Comparison of ENCODE assay signal across 9 cellular contexts in genomic region chr10:130190737-130191115, GRCh38. TPM values are rescaled to one million over a fixed set of nuclear protein-coding genes. Genes with fewer than 3 reads are reported as not detected.
DNase-seq lines count a peak whose midpoint lies in the region; ATAC-seq and TF ChIP-seq lines count a peak whose summit lies in the region.
"Had no signal": no experiment of that assay in that cellular context is flagged by ENCODE, and none has a peak within 500 bp of the region (broad histone marks: within the 10 kb centered on the region; RNA-seq: fewer than 3 reads in every experiment).

No MANE protein-coding gene starts in this region.

- BruUV-seq in IMR-90 (replicated peaks; lab: Mats Ljungman, UMichigan), result no TSS peak

- no peaks in the 10 kb centered on the region for H4K20me1 ChIP-seq in IMR-90 (ENCODE audit: insufficient read depth, low read length)

- peak overlapping the region; percentile 73 for H3K4me3 Mint-ChIP-seq in memory B cell
- no peak overlapping the region for H3K4me3 Mint-ChIP-seq in activated CD8-positive, alpha-beta memory T cell treated with anti-CD3 and anti-CD28 coated beads, Interleukin-2, amount 10 ng/mL, durations not matched to agents 7 days and 5 days
- H3K4me3 Mint-ChIP-seq in activated naive CD4-positive, alpha-beta T cell treated with anti-CD3 and anti-CD28 coated beads, Interleukin-2, amount 10 ng/mL, durations not matched to agents 7 days and 5 days, result no peak overlapping the region
- H3K4me3 Mint-ChIP-seq: activated naive CD8-positive, alpha-beta T cell treated with anti-CD3 and anti-CD28 coated beads, Interleukin-2, amount 50 U/mL, for 24 hours had no signal

- ATAC-seq in IMR-90 (ENCODE audit: low read depth) (no peak), memory B cell (ENCODE audit: low read depth) (no peak), upper lobe of left lung (ENCODE audit: low FRiP score in 2 of 2) (peak in 1 of 2 donors; percentile 11)
- ATAC-seq in activated CD8-positive, alpha-beta memory T cell treated with anti-CD3 and anti-CD28 coated beads, Interleukin-2, amount 10 ng/mL, durations not matched to agents 7 days and 5 days, result no peak

- H3K79me1 ChIP-seq in IMR-90 (ENCODE audit: low read depth in 1 of 2, low read length in 2 of 2), result peaks cover 0 to 2% of the 10 kb centered on the region in 2 experiments; a peak in 1 of 4 replicates

- no peak overlapping the region for H4K5ac ChIP-seq in IMR-90 (ENCODE audit: low read depth, low read length)

- H3K4me3 ChIP-seq in IMR-90 (ENCODE audit: insufficient read depth, low read depth, low read length) (peak overlapping the region; percentile 61), upper lobe of left lung (peak overlapping the region; percentile 46 to 76 (median 66))
- H3K4me3 ChIP-seq in effector memory CD4-positive, alpha-beta T cell (ENCODE audit: insufficient read depth, low read depth, low read length, poor library complexity, severe bottlenecking), result peak overlapping the region; percentile 73

- no peak overlapping the region for H2BK15ac ChIP-seq in IMR-90 (ENCODE audit: low read depth, low read length)

- H3K27me3 ChIP-seq in IMR-90 (ENCODE audit: control insufficient read depth, insufficient read depth, low read length) (no peaks in the 10 kb centered on the region), upper lobe of left lung (no peaks in the 10 kb centered on the region)
- no peaks in the 10 kb centered on the region for H3K27me3 ChIP-seq in effector memory CD4-positive, alpha-beta T cell (replicated peaks; ENCODE audit: control insufficient read depth, insufficient read depth, low read length, poor library complexity, severe bottlenecking)

- H3K9me3 Mint-ChIP-seq in memory B cell, result no peaks in the 10 kb centered on the region
- H3K9me3 Mint-ChIP-seq in activated CD8-positive, alpha-beta memory T cell treated with anti-CD3 and anti-CD28 coated beads, Interleukin-2, amount 10 ng/mL, durations not matched to agents 7 days and 5 days (ENCODE audit: low read depth), result no peaks in the 10 kb centered on the region
- no peaks in the 10 kb centered on the region for H3K9me3 Mint-ChIP-seq in activated naive CD4-positive, alpha-beta T cell treated with anti-CD3 and anti-CD28 coated beads, Interleukin-2, amount 10 ng/mL, durations not matched to agents 7 days and 5 days
- H3K9me3 Mint-ChIP-seq: activated naive CD8-positive, alpha-beta T cell treated with anti-CD3 and anti-CD28 coated beads, Interleukin-2, amount 50 U/mL, for 24 hours; IgD-negative memory B cell had no signal

- CTCF ChIA-PET in IMR-90 (lab: Yijun Ruan, JAX), result interaction anchor here (0.6 kb wide), 1 partner anchor 93 kb away, joined by 4 read pairs; no protein-coding TSS in a partner anchor
- CTCF ChIA-PET in activated CD8-positive, alpha-beta memory T cell treated with anti-CD3 and anti-CD28 coated beads, Interleukin-2, amount 10 ng/mL, durations not matched to agents 7 days and 5 days (lab: Charles Lee), result interaction anchor here (0.7 to 1.3 kb wide), 5 partner anchors 9 to 1684 kb away, joined by 3 to 4 read pairs (median 3); no protein-coding TSS in a partner anchor
- CTCF ChIA-PET in activated naive CD4-positive, alpha-beta T cell treated with anti-CD3 and anti-CD28 coated beads, Interleukin-2, amount 10 ng/mL, durations not matched to agents 7 days and 5 days (lab: Charles Lee), result interaction anchor here (0.5 to 1.9 kb wide), 2 partner anchors 466 to 1684 kb away, joined by 3 to 4 read pairs; no protein-coding TSS in a partner anchor

- H2AK9ac ChIP-seq in IMR-90 (replicated peaks; ENCODE audit: low read depth, low read length, poor library complexity), result peak overlapping the region; percentile 81

- no peak overlapping the region for H3K18ac ChIP-seq in IMR-90 (ENCODE audit: low read depth, low read length)

- H2AFZ ChIP-seq in IMR-90 (replicated peaks; ENCODE audit: low read length, poor library complexity), result peak overlapping the region; percentile 94

- H3K36me3 ChIP-seq in IMR-90 (ENCODE audit: control insufficient read depth, insufficient read depth, low read length) (peaks cover 2% of the 10 kb centered on the region), upper lobe of left lung (peaks cover 0 to 20% (median 2%) of the 10 kb centered on the region in 4 donors)
- no peaks in the 10 kb centered on the region for H3K36me3 ChIP-seq in effector memory CD4-positive, alpha-beta T cell (ENCODE audit: control insufficient read depth, insufficient read depth, low read length)

- peak overlapping the region; percentile 68; the same call in 1 of the 2 replicates for H3K9ac ChIP-seq in IMR-90 (ENCODE audit: low read depth, low read length)

- no peak overlapping the region for H2BK20ac ChIP-seq in IMR-90 (ENCODE audit: low read depth, low read length)

- H4K91ac ChIP-seq in IMR-90 (ENCODE audit: insufficient read depth, low read depth, low read length), result no peak overlapping the region

- 0 out of 2 replicates have a peak, but pooled peaks cover 1% of the 10 kb centered on the region for H3K4me1 ChIP-seq in IMR-90 (ENCODE audit: control insufficient read depth, insufficient read depth, low read length)
- peaks cover 8% of the 10 kb centered on the region for H3K4me1 ChIP-seq in effector memory CD4-positive, alpha-beta T cell (ENCODE audit: control insufficient read depth, insufficient read depth, low read length, poor library complexity, severe bottlenecking)
- peaks cover 7 to 14% (median 9%) of the 10 kb centered on the region in 4 donors for H3K4me1 ChIP-seq in upper lobe of left lung

- no peak for TF ChIP-seq CTCF in IMR-90 (conservative IDR thresholded peaks at IDR 0.05; ENCODE audit: low read depth, low read length)
- no peak for TF ChIP-seq CTCF in upper lobe of left lung (IDR thresholded peaks at IDR 0.05)

- H3K27me3 Mint-ChIP-seq in memory B cell, result peaks cover 12% of the 10 kb centered on the region
- H3K27me3 Mint-ChIP-seq in activated CD8-positive, alpha-beta memory T cell treated with anti-CD3 and anti-CD28 coated beads, Interleukin-2, amount 10 ng/mL, durations not matched to agents 7 days and 5 days, result peaks cover 9% of the 10 kb centered on the region
- H3K27me3 Mint-ChIP-seq in activated naive CD4-positive, alpha-beta T cell treated with anti-CD3 and anti-CD28 coated beads, Interleukin-2, amount 10 ng/mL, durations not matched to agents 7 days and 5 days, result peaks cover 15% of the 10 kb centered on the region
- H3K27me3 Mint-ChIP-seq: IgD-negative memory B cell had no signal

- no peaks in the 10 kb centered on the region for H3K9me1 ChIP-seq in IMR-90 (ENCODE audit: insufficient read depth, low read length)

- no peak overlapping the region for H4K8ac ChIP-seq in IMR-90 (ENCODE audit: low read depth in 2 of 2, low read length in 2 of 2)

- no peak overlapping the region for H2AK5ac ChIP-seq in IMR-90 (ENCODE audit: low read depth, low read length)

- H3K4me1 Mint-ChIP-seq in memory B cell, result peaks cover 7% of the 10 kb centered on the region
- H3K4me1 Mint-ChIP-seq in activated CD8-positive, alpha-beta memory T cell treated with anti-CD3 and anti-CD28 coated beads, Interleukin-2, amount 10 ng/mL, durations not matched to agents 7 days and 5 days, result peaks cover 4% of the 10 kb centered on the region
- peaks cover 2% of the 10 kb centered on the region for H3K4me1 Mint-ChIP-seq in activated naive CD4-positive, alpha-beta T cell treated with anti-CD3 and anti-CD28 coated beads, Interleukin-2, amount 10 ng/mL, durations not matched to agents 7 days and 5 days

- no peak overlapping the region for H3K23ac ChIP-seq in IMR-90 (ENCODE audit: low read depth, low read length)

- WGBS in IMR-90 (ENCODE audit: extremely low coverage in 2 of 2, insufficient read length in 1 of 2), 2 experiments, result 8% methylated on average over 8 of the region's 25 CpGs; no CpG with 5 or more reads in 1 of the 2 experiments
- WGBS in upper lobe of left lung, 2 donors, result 17 to 36% methylated on average over 3 to 11 of the region's 25 CpGs

- H2BK120ac ChIP-seq in IMR-90 (ENCODE audit: low read depth, low read length), result no peak overlapping the region

- H3K56ac ChIP-seq in IMR-90 (ENCODE audit: extremely low read depth, insufficient read depth, low read length), result no peak overlapping the region

- TF ChIP-seq RAD21 in IMR-90 (IDR thresholded peaks at IDR 0.05; ENCODE audit: low read length), result no peak

- dilution Hi-C loops in IMR-90 (cut with HindIII; ENCODE audit: low sequenced_read_pairs, unreplicated experiment), result no loop called here

- H3K27ac ChIP-seq in IMR-90 (ENCODE audit: insufficient read depth, low read length) (no peak overlapping the region), upper lobe of left lung (peak overlapping the region in 1 of 4 donors; percentile 26)
- no peak overlapping the region for H3K27ac ChIP-seq in effector memory CD4-positive, alpha-beta T cell (ENCODE audit: insufficient read depth, low read length, poor library complexity, severe bottlenecking)

- no peak for TF ChIP-seq EP300 in upper lobe of left lung (IDR thresholded peaks at IDR 0.05)

- H3K27ac Mint-ChIP-seq in memory B cell, result no peak overlapping the region
- H3K27ac Mint-ChIP-seq in activated CD8-positive, alpha-beta memory T cell treated with anti-CD3 and anti-CD28 coated beads, Interleukin-2, amount 10 ng/mL, durations not matched to agents 7 days and 5 days, result no peak overlapping the region
- no peak overlapping the region for H3K27ac Mint-ChIP-seq in activated naive CD4-positive, alpha-beta T cell treated with anti-CD3 and anti-CD28 coated beads, Interleukin-2, amount 10 ng/mL, durations not matched to agents 7 days and 5 days
- H3K27ac Mint-ChIP-seq: activated naive CD8-positive, alpha-beta T cell treated with anti-CD3 and anti-CD28 coated beads, Interleukin-2, amount 50 U/mL, for 24 hours; IgD-negative memory B cell had no signal

- no peak overlapping the region for H3K4ac ChIP-seq in IMR-90 (ENCODE audit: low read depth, low read length)

- no peak for DNase-seq in IMR-90
- no peak for DNase-seq in effector memory CD4-positive, alpha-beta T cell
- DNase-seq in memory B cell (ENCODE audit: low spot score in 2 of 2), result peak in 1 of 2 donors; percentile 8
- no peak for DNase-seq in upper lobe of left lung
- DNase-seq in activated CD8-positive, alpha-beta memory T cell treated with anti-CD3 and anti-CD28 coated beads, Interleukin-2, amount 10 ng/mL, durations not matched to agents 7 days and 5 days, result no peak
- DNase-seq in activated naive CD4-positive, alpha-beta T cell treated with anti-CD3 and anti-CD28 coated beads, Interleukin-2, amount 10 ng/mL, durations not matched to agents 7 days and 5 days, result no peak
- no peak for DNase-seq in Ammon's horn (ENCODE audit: low spot score)

- H3K4me2 ChIP-seq in IMR-90 (ENCODE audit: low read depth, low read length), result peak overlapping the region; percentile 68

- no peak overlapping the region for H2BK5ac ChIP-seq in IMR-90 (ENCODE audit: low read depth, low read length, poor library complexity, severe bottlenecking)

- POLR2A ChIA-PET in IMR-90 (lab: Charles Lee; ENCODE audit: unreplicated experiment), result no interaction called here

- H3K9me3 ChIP-seq in IMR-90 (ENCODE audit: control insufficient read depth, insufficient read depth, low read length), result no peaks in the 10 kb centered on the region
- H3K9me3 ChIP-seq in effector memory CD4-positive, alpha-beta T cell (ENCODE audit: control insufficient read depth, low read length), result no peaks in the 10 kb centered on the region
- H3K9me3 ChIP-seq in upper lobe of left lung, result no peaks in the 10 kb centered on the region

- intact Hi-C loops in IMR-90 (cut with micrococcal nuclease), result loop anchor here (1.0 kb wide), 2 partner anchors 1597 to 1685 kb away; no protein-coding TSS in a partner anchor

- no peak overlapping the region for H3K14ac ChIP-seq in IMR-90 (replicated peaks; ENCODE audit: low read depth, low read length)

- in situ Hi-C loops in IMR-90 (cut with MboI; ENCODE audit: low sequenced_read_pairs), result loop anchor here (25.0 kb wide), 1 partner anchor 1822 kb away; no protein-coding TSS in a partner anchor

- TF ChIP-seq POLR2A in IMR-90 (IDR thresholded peaks at IDR 0.05; ENCODE audit: low read depth, low read length) (no peak), upper lobe of left lung (IDR thresholded peaks at IDR 0.05) (no peak)

- peaks cover 4% of the 10 kb centered on the region for H3K36me3 Mint-ChIP-seq in memory B cell
- no peaks in the 10 kb centered on the region for H3K36me3 Mint-ChIP-seq in activated CD8-positive, alpha-beta memory T cell treated with anti-CD3 and anti-CD28 coated beads, Interleukin-2, amount 10 ng/mL, durations not matched to agents 7 days and 5 days
- H3K36me3 Mint-ChIP-seq in activated naive CD4-positive, alpha-beta T cell treated with anti-CD3 and anti-CD28 coated beads, Interleukin-2, amount 10 ng/mL, durations not matched to agents 7 days and 5 days, result peaks cover 2% of the 10 kb centered on the region

RNA-seq across cellular contexts. Expression of gene GLRX3, which starts 54.5 kb away (rescaled TPM):
- total RNA-seq in IMR-90 (2012; rRNA removed), result 78.7 and 96.7 TPM in 2 replicates
- polyA plus RNA-seq in IMR-90 (2012; rRNA removed), result 81.7 and 83.1 TPM in 2 replicates
- polyA plus RNA-seq in IMR-90 (2012; cell fraction: cytosol; rRNA removed), result 56.2 and 112 TPM in 2 replicates
- 14.8 and 55.3 TPM in 2 replicates for polyA plus RNA-seq in IMR-90 (2012; cell fraction: nucleus; rRNA removed; ENCODE audit: low replicate concordance)
- 10 to 100 TPM; 21.8 to 64.2 (median 45.7) TPM for total RNA-seq in upper lobe of left lung
- total RNA-seq in activated CD8-positive, alpha-beta memory T cell treated with anti-CD3 and anti-CD28 coated beads, Interleukin-2, amount 10 ng/mL, durations not matched to agents 7 days and 5 days, result 10 to 100 TPM; 65.0 to 89.7 TPM
